ENCODE assay signal across 15 cellular contexts in the genomic region with DNA sequence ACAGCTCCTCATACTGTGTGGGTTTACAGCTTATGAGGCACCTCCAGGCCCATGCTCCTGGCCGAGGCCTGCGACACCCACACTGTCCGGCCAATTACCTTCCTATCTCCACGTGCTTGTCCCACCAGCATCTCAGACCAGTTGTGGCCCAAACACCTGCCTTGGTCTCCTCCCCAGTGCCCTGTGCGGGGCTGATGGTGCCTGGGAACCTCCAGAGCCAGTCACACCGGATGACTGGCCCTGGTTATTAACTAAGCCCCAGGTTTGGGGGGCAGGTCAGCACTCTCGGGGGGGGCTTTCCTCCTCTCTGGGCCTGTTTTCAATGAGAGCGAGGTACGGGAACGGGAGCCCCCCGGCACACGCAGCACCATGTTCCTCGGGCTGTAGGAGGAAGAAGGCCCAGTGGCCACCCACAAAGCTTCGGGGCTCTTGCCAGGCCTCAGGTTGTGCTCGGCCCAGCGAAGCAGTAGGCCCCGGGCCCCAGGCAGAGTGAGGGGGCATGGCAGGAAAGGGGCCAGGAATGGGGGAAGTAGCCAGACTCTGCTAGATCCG.
"Had no signal": no experiment of that assay in that cellular context is flagged by ENCODE, and none has a peak within 500 bp of the region (broad histone marks: within the 10 kb centered on the region; RNA-seq: fewer than 3 reads in every experiment).

No MANE protein-coding gene starts in this region.

- H3K4me1 ChIP-seq: adrenal gland, pancreas, uterus had no signal

- H3K4me3 ChIP-seq: adrenal gland, pancreas, thoracic aorta, uterus had no signal

- H3K9me3 ChIP-seq: adrenal gland, pancreas, thoracic aorta, uterus had no signal

- H3K27ac ChIP-seq: adrenal gland, pancreas, thoracic aorta, uterus had no signal

- H3K36me3 ChIP-seq: adrenal gland, pancreas, thoracic aorta, uterus had no signal

- H3K9me3 Mint-ChIP-seq: activated CD4-positive, alpha-beta T cell treated with anti-CD3 and anti-CD28 coated beads, Interleukin-2, amount 10 ng/mL, durations not matched to agents 7 days and 5 days; central memory CD8-positive, alpha-beta T cell; nephron progenitor cell; stimulated activated naive CD8-positive, alpha-beta T cell treated with anti-CD3 and anti-CD28 coated beads, Interleukin-15, Interleukin-2, amounts not matched to agents 100 ng/mL and 50 ng/mL, for 24 hours; T-helper 1 cell treated with Interleukin-12 subunit alpha and Interleukin-12 subunit beta and Interleukin-4 antibody, amounts not matched to agents 30 μg/mL and 1 μg/mL, for 36 hours had no signal

- DNase-seq: activated CD4-positive, alpha-beta T cell treated with anti-CD3 and anti-CD28 coated beads, Interleukin-2, amount 10 ng/mL, durations not matched to agents 7 days and 5 days; activated CD4-positive, CD25-positive, alpha-beta regulatory T cell; activated CD8-positive, alpha-beta memory T cell treated with anti-CD3 and anti-CD28 coated beads for 24 hours; activated naive CD4-positive, alpha-beta T cell treated with anti-CD3 and anti-CD28 coated beads, Interleukin-2, amount 50 U/mL, for 16 hours; dermis blood vessel endothelial cell; nephron progenitor cell; stimulated activated CD4-positive, alpha-beta T cell treated with anti-CD3 and anti-CD28 coated beads, Interleukin-2, amount 100 ng/mL, for 24 hours; uterus had no signal

- ATAC-seq: esophagus mucosa, pancreas had no signal

- H3K27ac Mint-ChIP-seq: activated CD4-positive, alpha-beta T cell treated with anti-CD3 and anti-CD28 coated beads, Interleukin-2, amount 10 ng/mL, durations not matched to agents 7 days and 5 days; stimulated activated naive CD8-positive, alpha-beta T cell treated with anti-CD3 and anti-CD28 coated beads, Interleukin-15, Interleukin-2, amounts not matched to agents 100 ng/mL and 50 ng/mL, for 24 hours; T-helper 1 cell treated with Interleukin-12 subunit alpha and Interleukin-12 subunit beta and Interleukin-4 antibody, amounts not matched to agents 30 μg/mL and 1 μg/mL, for 36 hours had no signal

- H3K27me3 Mint-ChIP-seq: activated CD4-positive, alpha-beta T cell treated with anti-CD3 and anti-CD28 coated beads, Interleukin-2, amount 10 ng/mL, durations not matched to agents 7 days and 5 days; stimulated activated naive CD8-positive, alpha-beta T cell treated with anti-CD3 and anti-CD28 coated beads, Interleukin-15, Interleukin-2, amounts not matched to agents 100 ng/mL and 50 ng/mL, for 24 hours had no signal

- H3K4me1 Mint-ChIP-seq: activated CD4-positive, alpha-beta T cell treated with anti-CD3 and anti-CD28 coated beads, Interleukin-2, amount 10 ng/mL, durations not matched to agents 7 days and 5 days; central memory CD8-positive, alpha-beta T cell had no signal

- H3K27me3 ChIP-seq: adrenal gland, pancreas, uterus had no signal

- H3K4me3 Mint-ChIP-seq: activated CD4-positive, alpha-beta T cell treated with anti-CD3 and anti-CD28 coated beads, Interleukin-2, amount 10 ng/mL, durations not matched to agents 7 days and 5 days; central memory CD8-positive, alpha-beta T cell; stimulated activated naive CD8-positive, alpha-beta T cell treated with anti-CD3 and anti-CD28 coated beads, Interleukin-15, Interleukin-2, amounts not matched to agents 100 ng/mL and 50 ng/mL, for 24 hours; T-helper 1 cell treated with Interleukin-12 subunit alpha and Interleukin-12 subunit beta and Interleukin-4 antibody, amounts not matched to agents 30 μg/mL and 1 μg/mL, for 36 hours had no signal
